In the genomic region with DNA sequence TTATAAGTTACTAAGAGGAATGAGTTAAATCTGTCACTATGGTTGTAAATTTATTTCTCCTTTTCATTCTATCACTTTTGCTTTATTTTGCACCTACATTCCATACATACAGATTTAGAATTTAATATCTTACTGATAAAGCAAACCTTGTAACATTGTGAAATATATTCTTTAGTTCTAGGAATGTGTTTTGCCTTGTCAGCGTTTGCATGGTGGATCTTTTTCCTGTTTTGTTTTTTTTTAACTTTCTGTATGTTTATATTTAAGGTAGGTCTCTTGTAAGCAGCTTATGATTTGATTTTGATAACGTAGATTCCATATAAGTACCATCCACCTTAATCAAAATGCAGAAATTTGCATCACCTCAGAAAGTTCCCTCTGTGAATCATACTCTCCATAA, we compare ENCODE assay signal across 1 cellular context.
TF ChIP-seq lines count a peak whose summit lies in the region.

No MANE protein-coding gene starts in this region.

TF ChIP-seq in K562, 482 proteins besides CTCF, POLR2A, EP300 and RAD21 (continued from another document):
- TF ChIP-seq CREBBP (IDR thresholded peaks at IDR 0.05; ENCODE audit: low read depth, low read length), result no peak
- TF ChIP-seq CEBPG (CRISPR knock-in tag; IDR thresholded peaks at IDR 0.05), result no peak
- TF ChIP-seq CEBPG (tag; conservative IDR thresholded peaks at IDR 0.05 in 1 of 2, IDR thresholded peaks at IDR 0.05 in 1 of 2), result no peak
- no peak for TF ChIP-seq ELF2 (CRISPR knock-in tag; IDR thresholded peaks at IDR 0.05)
- TF ChIP-seq FOXJ3 (CRISPR knock-in tag; IDR thresholded peaks at IDR 0.05), result no peak
- TF ChIP-seq BRD9 (IDR thresholded peaks at IDR 0.05; ENCODE audit: low read depth, partially characterized antibody), result no peak
- TF ChIP-seq CEBPB (tag; IDR thresholded peaks at IDR 0.05), result peak; percentile 7; the same call in 1 of the 2 replicates
- TF ChIP-seq ZNF436 (CRISPR knock-in tag; IDR thresholded peaks at IDR 0.05), result no peak
- peak; percentile 82 for TF ChIP-seq C11orf30 (IDR thresholded peaks at IDR 0.05; ENCODE audit: low read depth)
- TF ChIP-seq GTF2A2 (tag; IDR thresholded peaks at IDR 0.05), result no peak
- TF ChIP-seq ERF (CRISPR knock-in tag; IDR thresholded peaks at IDR 0.05), result no peak
- TF ChIP-seq SP1 (CRISPR knock-in tag; IDR thresholded peaks at IDR 0.05), result no peak
- no peak for TF ChIP-seq NBN (IDR thresholded peaks at IDR 0.05; ENCODE audit: low read depth)
- TF ChIP-seq KHSRP (IDR thresholded peaks at IDR 0.05), result no peak
- no peak for TF ChIP-seq NCOA1 (IDR thresholded peaks at IDR 0.05; ENCODE audit: low read depth)
- TF ChIP-seq ELF1 (tag; IDR thresholded peaks at IDR 0.05), result no peak
- TF ChIP-seq, protein P1, sequence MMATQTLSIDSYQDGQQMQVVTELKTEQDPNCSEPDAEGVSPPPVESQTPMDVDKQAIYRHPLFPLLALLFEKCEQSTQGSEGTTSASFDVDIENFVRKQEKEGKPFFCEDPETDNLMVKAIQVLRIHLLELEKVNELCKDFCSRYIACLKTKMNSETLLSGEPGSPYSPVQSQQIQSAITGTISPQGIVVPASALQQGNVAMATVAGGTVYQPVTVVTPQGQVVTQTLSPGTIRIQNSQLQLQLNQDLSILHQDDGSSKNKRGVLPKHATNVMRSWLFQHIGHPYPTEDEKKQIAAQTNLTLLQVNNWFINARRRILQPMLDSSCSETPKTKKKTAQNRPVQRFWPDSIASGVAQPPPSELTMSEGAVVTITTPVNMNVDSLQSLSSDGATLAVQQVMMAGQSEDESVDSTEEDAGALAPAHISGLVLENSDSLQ (IDR thresholded peaks at IDR 0.05), result no peak
- TF ChIP-seq ILK (tag; IDR thresholded peaks at IDR 0.05; ENCODE audit: borderline replicate concordance, low read depth), result no peak
- no peak for TF ChIP-seq FOXM1 (IDR thresholded peaks at IDR 0.05; ENCODE audit: low read depth)
- TF ChIP-seq FOXM1 (CRISPR knock-in tag; IDR thresholded peaks at IDR 0.05; ENCODE audit: low read depth), result no peak
- TF ChIP-seq HNRNPK (IDR thresholded peaks at IDR 0.05; ENCODE audit: low read depth, low read length, poor library complexity, severe bottlenecking), result no peak
- peak; percentile 88 for TF ChIP-seq MAFK (IDR thresholded peaks at IDR 0.05; ENCODE audit: low read length)
- TF ChIP-seq ZNF174 (CRISPR knock-in tag; IDR thresholded peaks at IDR 0.05), result no peak
- TF ChIP-seq, protein P2, sequence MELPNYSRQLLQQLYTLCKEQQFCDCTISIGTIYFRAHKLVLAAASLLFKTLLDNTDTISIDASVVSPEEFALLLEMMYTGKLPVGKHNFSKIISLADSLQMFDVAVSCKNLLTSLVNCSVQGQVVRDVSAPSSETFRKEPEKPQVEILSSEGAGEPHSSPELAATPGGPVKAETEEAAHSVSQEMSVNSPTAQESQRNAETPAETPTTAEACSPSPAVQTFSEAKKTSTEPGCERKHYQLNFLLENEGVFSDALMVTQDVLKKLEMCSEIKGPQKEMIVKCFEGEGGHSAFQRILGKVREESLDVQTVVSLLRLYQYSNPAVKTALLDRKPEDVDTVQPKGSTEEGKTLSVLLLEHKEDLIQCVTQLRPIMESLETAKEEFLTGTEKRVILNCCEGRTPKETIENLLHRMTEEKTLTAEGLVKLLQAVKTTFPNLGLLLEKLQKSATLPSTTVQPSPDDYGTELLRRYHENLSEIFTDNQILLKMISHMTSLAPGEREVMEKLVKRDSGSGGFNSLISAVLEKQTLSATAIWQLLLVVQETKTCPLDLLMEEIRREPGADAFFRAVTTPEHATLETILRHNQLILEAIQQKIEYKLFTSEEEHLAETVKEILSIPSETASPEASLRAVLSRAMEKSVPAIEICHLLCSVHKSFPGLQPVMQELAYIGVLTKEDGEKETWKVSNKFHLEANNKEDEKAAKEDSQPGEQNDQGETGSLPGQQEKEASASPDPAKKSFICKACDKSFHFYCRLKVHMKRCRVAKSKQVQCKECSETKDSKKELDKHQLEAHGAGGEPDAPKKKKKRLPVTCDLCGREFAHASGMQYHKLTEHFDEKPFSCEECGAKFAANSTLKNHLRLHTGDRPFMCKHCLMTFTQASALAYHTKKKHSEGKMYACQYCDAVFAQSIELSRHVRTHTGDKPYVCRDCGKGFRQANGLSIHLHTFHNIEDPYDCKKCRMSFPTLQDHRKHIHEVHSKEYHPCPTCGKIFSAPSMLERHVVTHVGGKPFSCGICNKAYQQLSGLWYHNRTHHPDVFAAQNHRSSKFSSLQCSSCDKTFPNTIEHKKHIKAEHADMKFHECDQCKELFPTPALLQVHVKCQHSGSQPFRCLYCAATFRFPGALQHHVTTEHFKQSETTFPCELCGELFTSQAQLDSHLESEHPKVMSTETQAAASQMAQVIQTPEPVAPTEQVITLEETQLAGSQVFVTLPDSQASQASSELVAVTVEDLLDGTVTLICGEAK (IDR thresholded peaks at IDR 0.05), result no peak
- TF ChIP-seq, protein P2 (CRISPR knock-in tag; IDR thresholded peaks at IDR 0.05), result no peak
- no peak for TF ChIP-seq PTBP1 (IDR thresholded peaks at IDR 0.05; ENCODE audit: low read depth, low read length)
- TF ChIP-seq ZNF146 (CRISPR knock-in tag; IDR thresholded peaks at IDR 0.05; ENCODE audit: unreplicated experiment), result no peak
- no peak for TF ChIP-seq SRSF7 (optimal IDR thresholded peaks at IDR 0.05; ENCODE audit: low read depth, low read length)
- no peak for TF ChIP-seq THRAP3 (IDR thresholded peaks at IDR 0.05; ENCODE audit: borderline replicate concordance)
- TF ChIP-seq CCNT2 (IDR thresholded peaks at IDR 0.05; ENCODE audit: borderline replicate concordance, extremely low read depth, insufficient read length, low read depth, low read length), result no peak
- TF ChIP-seq HEY1 (CRISPR knock-in tag; IDR thresholded peaks at IDR 0.05; ENCODE audit: borderline replicate concordance), result no peak
- TF ChIP-seq TFAM (CRISPR knock-in tag; conservative IDR thresholded peaks at IDR 0.05), result no peak
- TF ChIP-seq EZH2 (IDR thresholded peaks at IDR 0.05; ENCODE audit: borderline replicate concordance, low read depth, low read length), result no peak
- no peak for TF ChIP-seq RBM15 (IDR thresholded peaks at IDR 0.05; ENCODE audit: insufficient read depth, low read length)
- TF ChIP-seq SAFB (IDR thresholded peaks at IDR 0.05; ENCODE audit: borderline replicate concordance, low read depth, low read length), result no peak
- no peak for TF ChIP-seq KAT8 (IDR thresholded peaks at IDR 0.05; ENCODE audit: low read depth)
- no peak for TF ChIP-seq ZNF274 (IDR thresholded peaks at IDR 0.05; ENCODE audit: borderline replicate concordance, low read depth, low read length)
- no peak for TF ChIP-seq HDGF (IDR thresholded peaks at IDR 0.05)
- peak; percentile 74 for TF ChIP-seq MAFG (tag; conservative IDR thresholded peaks at IDR 0.05)
- TF ChIP-seq, protein P3, sequence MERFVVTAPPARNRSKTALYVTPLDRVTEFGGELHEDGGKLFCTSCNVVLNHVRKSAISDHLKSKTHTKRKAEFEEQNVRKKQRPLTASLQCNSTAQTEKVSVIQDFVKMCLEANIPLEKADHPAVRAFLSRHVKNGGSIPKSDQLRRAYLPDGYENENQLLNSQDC (CRISPR knock-in tag; IDR thresholded peaks at IDR 0.05), result no peak
- peak; percentile 73 for TF ChIP-seq MAFF (IDR thresholded peaks at IDR 0.05; ENCODE audit: low read length)
- no peak for TF ChIP-seq PTTG1 (tag; IDR thresholded peaks at IDR 0.05; ENCODE audit: low read depth)
- peak; percentile 94 for TF ChIP-seq ZNF316 (IDR thresholded peaks at IDR 0.05)
- no peak for TF ChIP-seq KDM2B (CRISPR knock-in tag; IDR thresholded peaks at IDR 0.05)
